In the genomic region with DNA sequence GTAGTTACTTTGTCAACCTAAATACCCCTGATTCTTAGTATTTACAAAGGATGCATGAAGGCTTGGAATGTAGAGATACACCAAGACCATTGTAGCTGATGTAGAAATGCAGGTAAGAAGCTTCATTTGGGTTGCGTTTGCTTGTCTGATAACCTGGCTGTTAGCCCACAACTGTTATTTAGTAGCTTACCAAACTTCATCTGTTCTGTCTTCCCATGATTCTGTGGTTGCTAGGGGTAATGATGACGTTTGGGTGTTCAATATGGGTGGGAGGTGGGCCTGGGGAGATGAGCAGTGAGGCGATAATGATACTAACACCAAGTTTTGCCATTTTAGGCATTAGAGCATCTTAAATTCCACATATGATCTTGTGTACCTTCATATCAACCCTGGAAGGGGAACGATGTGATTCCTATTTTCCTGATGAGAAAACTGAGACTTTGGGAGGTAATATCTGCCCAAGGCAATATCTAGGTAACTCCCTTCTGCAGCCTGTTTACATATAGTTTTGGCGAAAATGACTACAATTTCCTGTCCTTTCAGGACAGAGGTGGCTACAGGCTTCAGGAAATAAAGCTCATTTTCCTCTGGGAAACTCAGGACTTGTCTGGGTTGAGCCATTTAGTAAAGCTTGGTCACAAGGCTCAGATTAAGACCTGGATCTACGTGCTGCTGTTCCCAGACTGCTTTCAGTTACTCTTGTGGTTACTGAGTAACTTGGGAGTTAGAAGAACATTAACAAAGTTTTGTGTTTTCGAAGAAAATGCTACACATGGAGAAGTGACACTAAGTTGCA, we compare ENCODE assay signal across 10 cellular contexts. TPM values are rescaled to one million over a fixed set of nuclear protein-coding genes. Genes with fewer than 3 reads are reported as not detected.
DNase-seq lines count a peak whose midpoint lies in the region; ATAC-seq and TF ChIP-seq lines count a peak whose summit lies in the region.
"Had no signal": no experiment of that assay in that cellular context is flagged by ENCODE, and none has a peak within 500 bp of the region (broad histone marks: within the 10 kb centered on the region; RNA-seq: fewer than 3 reads in every experiment).

No MANE protein-coding gene starts in this region.

- no peaks in the 10 kb centered on the region for H3K9me3 Mint-ChIP-seq in chondrocyte (ENCODE audit: low read depth)
- H3K9me3 Mint-ChIP-seq in nephron: no peaks in the 10 kb centered on the region
- H3K9me3 Mint-ChIP-seq in CD8-positive, alpha-beta T cell: no peaks in the 10 kb centered on the region

- H3K4me3 Mint-ChIP-seq in chondrocyte (ENCODE audit: unreplicated experiment): no peak overlapping the region
- peak overlapping the region in 2 of 3 experiments; percentile 4 to 9 for H3K4me3 Mint-ChIP-seq in nephron
- H3K4me3 Mint-ChIP-seq in CD8-positive, alpha-beta T cell: no peak overlapping the region

- H3K27me3 Mint-ChIP-seq in chondrocyte (ENCODE audit: low read depth) (no peaks in the 10 kb centered on the region), nephron (ENCODE audit: low read depth) (no peaks in the 10 kb centered on the region)
- H3K27me3 Mint-ChIP-seq in CD8-positive, alpha-beta T cell (ENCODE audit: low read depth): no peaks in the 10 kb centered on the region

- intact Hi-C loops in CD8-positive, alpha-beta T cell (cut with DNase I, micrococcal nuclease): no loop called here

- in situ Hi-C loops in HAP-1 (cut with MboI; ENCODE audit: low sequenced_read_pairs): no loop called here

- TF ChIP-seq CTCF in chondrocyte (IDR thresholded peaks at IDR 0.05) (no peak), nephron (IDR thresholded peaks at IDR 0.05; ENCODE audit: unreplicated experiment in 3 of 3) (no peak)
- no peak for TF ChIP-seq CTCF in CD8-positive, alpha-beta T cell (IDR thresholded peaks at IDR 0.05)

- POLR2A ChIA-PET in CD8-positive, alpha-beta T cell (lab: Charles Lee): interaction anchor here (0.6 kb wide), 1 partner anchor 18 kb away, joined by 7 read pairs; no protein-coding TSS in a partner anchor

- peaks cover 95% of the 10 kb centered on the region for H3K4me1 Mint-ChIP-seq in chondrocyte (ENCODE audit: low read depth)
- H3K4me1 Mint-ChIP-seq in nephron: peaks cover 78% of the 10 kb centered on the region
- peaks cover 22% of the 10 kb centered on the region for H3K4me1 Mint-ChIP-seq in CD8-positive, alpha-beta T cell (ENCODE audit: low read depth)

- H3K27me3 ChIP-seq in CD8-positive, alpha-beta T cell (ENCODE audit: insufficient read depth, low read length): no peaks in the 10 kb centered on the region
- no peaks in the 10 kb centered on the region for H3K27me3 ChIP-seq in HAP-1 (ENCODE audit: low read depth)

- peak overlapping the region; percentile 95 for H3K27ac Mint-ChIP-seq in chondrocyte (ENCODE audit: unreplicated experiment)
- H3K27ac Mint-ChIP-seq in nephron: peak overlapping the region; percentile 89 to 97 (median 92)
- H3K27ac Mint-ChIP-seq in CD8-positive, alpha-beta T cell: no peak overlapping the region

- no peaks in the 10 kb centered on the region for H3K36me3 ChIP-seq in CD8-positive, alpha-beta T cell (ENCODE audit: insufficient read depth, low read length)
- H3K36me3 ChIP-seq in HAP-1 (replicated peaks): no peaks in the 10 kb centered on the region

- DNase-seq in chondrocyte (ENCODE audit: low spot score) (no peak), 8988T (no peak), HAP-1 (ENCODE audit: low spot score in 2 of 2) (no peak)
- no peak for DNase-seq in effector CD4-positive, alpha-beta T cell
- DNase-seq in CD8-positive, alpha-beta T cell: no peak
- DNase-seq: activated naive CD4-positive, alpha-beta T cell; SHP77 treated with DMSO at 0.1 percent for 48 hours had no signal

- CTCF ChIA-PET in CD8-positive, alpha-beta T cell (lab: Charles Lee): no interaction called here

- peaks cover 19% of the 10 kb centered on the region for H3K36me3 Mint-ChIP-seq in chondrocyte (ENCODE audit: low read depth)
- peaks cover 29% of the 10 kb centered on the region for H3K36me3 Mint-ChIP-seq in nephron (ENCODE audit: low read depth)
- H3K36me3 Mint-ChIP-seq in CD8-positive, alpha-beta T cell: peaks cover 5% of the 10 kb centered on the region

- no peak overlapping the region for H3K27ac ChIP-seq in CD8-positive, alpha-beta T cell (ENCODE audit: low read depth, low read length)

- ATAC-seq in HG03432 (IDR thresholded peaks at IDR 0.05; ENCODE audit: unreplicated experiment): peak; percentile 32
- no peak for ATAC-seq in CD8-positive, alpha-beta T cell

- H3K9me3 ChIP-seq in CD8-positive, alpha-beta T cell (ENCODE audit: low read length): no peaks in the 10 kb centered on the region
- no peaks in the 10 kb centered on the region for H3K9me3 ChIP-seq in HAP-1

- peak overlapping the region; percentile 58; the same call in 1 of the 2 replicates for H3K4me3 ChIP-seq in GM08714 (ENCODE audit: low read length)
- no peak overlapping the region for H3K4me3 ChIP-seq in CD8-positive, alpha-beta T cell (ENCODE audit: low read depth, low read length)
- H3K4me3 ChIP-seq in HAP-1: no peak overlapping the region

- H3K4me1 ChIP-seq in CD8-positive, alpha-beta T cell (ENCODE audit: insufficient read depth, low read length): peaks cover 14% of the 10 kb centered on the region
- peaks cover 10% of the 10 kb centered on the region for H3K4me1 ChIP-seq in HAP-1

RNA-seq across cellular contexts. Expression of a gene that starts 26.8 kb away (rescaled TPM):
- 290 to 304 TPM (median 293 TPM) in 3 replicates for total RNA-seq in chondrocyte
- total RNA-seq in CD8-positive, alpha-beta T cell: 10 to 100 TPM; 13.2 to 14.4 TPM

Comparison
In these comparisons a context has a peak if more than half of its experiments do, and no peak if none do; other contexts are left out.
1. H3K4me3 Mint-ChIP-seq: peak in nephron (2 of 3); none in chondrocyte (single experiment) and CD8-positive, alpha-beta T cell (single experiment).
2. RNA of a gene that starts 26.8 kb away (total RNA-seq): 290 to 304 TPM in chondrocyte; 13.2 to 14.4 TPM in CD8-positive, alpha-beta T cell; every median in the first group is over 10 times any median in the second.